In genomic region chr9:34653610-34654072, GRCh38 we compare ENCODE assay signal across 13 cellular contexts. TPM values are rescaled to one million over a fixed set of nuclear protein-coding genes. Genes with fewer than 3 reads are reported as not detected.
A peak's percentile ranks its signal among the peaks of the same experiment; 100 is the strongest.
DNase-seq lines count a peak whose midpoint lies in the region; ATAC-seq and TF ChIP-seq lines count a peak whose summit lies in the region.
"Had no signal": no experiment of that assay in that cellular context is flagged by ENCODE, and none has a peak within 500 bp of the region (broad histone marks: within the 10 kb centered on the region; RNA-seq: fewer than 3 reads in every experiment).

No MANE protein-coding gene starts in this region.

- H3K4me2 ChIP-seq in SK-N-SH: peak overlapping the region; percentile 76

- no peaks in the 10 kb centered on the region for H3K9me3 ChIP-seq in SK-N-SH
- no peaks in the 10 kb centered on the region for H3K9me3 ChIP-seq in sigmoid colon

- TF ChIP-seq CTCF in C4-2B (conservative IDR thresholded peaks at IDR 0.05): no peak
- no peak for TF ChIP-seq CTCF in SK-N-SH (IDR thresholded peaks at IDR 0.05)
- no peak for TF ChIP-seq CTCF in sigmoid colon (IDR thresholded peaks at IDR 0.05)

- H3K9ac ChIP-seq in SK-N-SH: peak overlapping the region; percentile 32; the same call in 1 of the 2 replicates

- POLR2A ChIA-PET in SK-N-SH (lab: Yijun Ruan, JAX): interaction anchor here (1.6 to 1.7 kb wide), 2 partner anchors 11 to 15 kb away, joined by 6 to 7 read pairs; no protein-coding TSS in a partner anchor

- CTCF ChIA-PET in SK-N-SH (lab: Yijun Ruan, JAX): interaction anchor here (0.9 to 14.1 kb wide), 4 partner anchors 11 to 50 kb away, joined by 3 to 152 read pairs (median 12); partner anchors contain the start of gene SIGMAR1

- no peaks in the 10 kb centered on the region for H4K20me1 ChIP-seq in SK-N-SH (ENCODE audit: insufficient read depth)

- no peaks in the 10 kb centered on the region for H3K9me2 ChIP-seq in SK-N-SH

- TF ChIP-seq EP300 in SK-N-SH (IDR thresholded peaks at IDR 0.05; ENCODE audit: borderline replicate concordance in 1 of 2, low read depth in 1 of 2, low read length in 1 of 2) (no peak), sigmoid colon (IDR thresholded peaks at IDR 0.05) (no peak)

- H3K4me3 ChIP-seq in SK-N-SH (ENCODE audit: low read depth in 2 of 2, low read length in 1 of 2): no peak overlapping the region
- peak overlapping the region in 3 of 4 donors; percentile 48 to 56 (median 52) for H3K4me3 ChIP-seq in sigmoid colon

- peak overlapping the region; percentile 71; the same call in 1 of the 2 replicates for H2AFZ ChIP-seq in SK-N-SH (ENCODE audit: low read depth)

- peak; percentile 64 for DNase-seq in SK-N-SH
- no peak for DNase-seq in left cardiac atrium
- peak; percentile 75 for DNase-seq in sigmoid colon
- DNase-seq in NCI-H1105 treated with DMSO at 0.1 percent for 48 hours (lab: John Stamatoyannopoulos, UW): no peak
- no peak for DNase-seq in activated CD4-positive, alpha-beta T cell treated with anti-CD3 and anti-CD28 coated beads, Interleukin-2, amount 50 U/mL, for 1 hour
- DNase-seq in central memory CD4-positive, alpha-beta T cell: no peak
- DNase-seq: cerebellar nuclear complex; immature natural killer cell; stimulated activated CD4-positive, alpha-beta T cell treated with anti-CD3 and anti-CD28 coated beads, Interleukin-12 subunit alpha, Interleukin-12 subunit beta, amount 100 ng/mL, for 4 hours; stimulated activated naive CD8-positive, alpha-beta T cell treated with anti-CD3 and anti-CD28 coated beads, Interleukin-15, amount 100 ng/mL, for 72 hours had no signal

- no peaks in the 10 kb centered on the region for H3K27me3 ChIP-seq in SK-N-SH (ENCODE audit: insufficient read depth)
- H3K27me3 ChIP-seq in sigmoid colon: no peaks in the 10 kb centered on the region

- H3K36me3 ChIP-seq in SK-N-SH (replicated peaks in 1 of 2; ENCODE audit: control insufficient read depth in 1 of 2, insufficient read depth in 2 of 2, low read length in 1 of 2) (peaks cover 11 to 13% of the 10 kb centered on the region in 2 experiments), sigmoid colon (peaks cover 5 to 38% (median 15%) of the 10 kb centered on the region in 4 donors)

- WGBS in SK-N-SH (ENCODE audit: low lambda C conversion rate): 35% methylated on average over 4 of the region's 4 CpGs
- 50 to 55% methylated on average over 4 of the region's 4 CpGs for WGBS in sigmoid colon, 2 donors

- H3K79me2 ChIP-seq in SK-N-SH (ENCODE audit: insufficient read depth): no peaks in the 10 kb centered on the region

- H3K27ac ChIP-seq in C4-2B: peak overlapping the region; percentile 71
- peak overlapping the region; percentile 67 to 96 for H3K27ac ChIP-seq in SK-N-SH (ENCODE audit: low read depth in 2 of 2, low read length in 1 of 2)
- peak overlapping the region; percentile 83 to 91 (median 88) for H3K27ac ChIP-seq in sigmoid colon

- intact Hi-C loops in left cardiac atrium (cut with DNase I): no loop called here
- intact Hi-C loops in sigmoid colon (cut with DNase I): loop anchor here (5.0 kb wide), 1 partner anchor 339 kb away; no protein-coding TSS in a partner anchor

- peak; percentile 7 to 24 for ATAC-seq in left cardiac atrium
- no peak for ATAC-seq in HG03571 (IDR thresholded peaks at IDR 0.05; ENCODE audit: unreplicated experiment)
- ATAC-seq: stimulated activated naive CD8-positive, alpha-beta T cell treated with anti-CD3 and anti-CD28 coated beads, Interleukin-15, amount 100 ng/mL, for 72 hours had no signal

- H3F3A ChIP-seq in SK-N-SH (replicated peaks; ENCODE audit: insufficient read depth): peaks cover 3% of the 10 kb centered on the region

- H3K4me1 ChIP-seq in SK-N-SH (ENCODE audit: control insufficient read depth in 1 of 2, insufficient read depth in 2 of 2, low read depth in 1 of 2, low read length in 1 of 2): peaks cover 20 to 71% of the 10 kb centered on the region in 2 experiments
- H3K4me1 ChIP-seq in sigmoid colon: peaks cover 0 to 64% (median 53%) of the 10 kb centered on the region in 4 donors

- no peak for TF ChIP-seq POLR2A in sigmoid colon (IDR thresholded peaks at IDR 0.05)

- TF ChIP-seq RAD21 in SK-N-SH (IDR thresholded peaks at IDR 0.05; ENCODE audit: low read length): no peak

TF ChIP-seq in SK-N-SH, 30 proteins besides CTCF, POLR2A, EP300 and RAD21:
- TF ChIP-seq CHD2 (IDR thresholded peaks at IDR 0.05; ENCODE audit: low read length, partially characterized antibody): no peak
- TF ChIP-seq GATA2 (CRISPR knock-in tag; IDR thresholded peaks at IDR 0.05): no peak
- 0 out of 2 replicates have a peak, but pooled peaks have one; percentile 34 for TF ChIP-seq RCOR1 (IDR thresholded peaks at IDR 0.05; ENCODE audit: low read length)
- 0 out of 2 replicates have a peak, but pooled peaks have one; percentile 8 for TF ChIP-seq TAF1 (IDR thresholded peaks at IDR 0.05; ENCODE audit: borderline replicate concordance, low read depth, low read length)
- TF ChIP-seq RFX5 (IDR thresholded peaks at IDR 0.05; ENCODE audit: low read length): no peak

RNA-seq across cellular contexts. Expression of gene IL11RA, which starts 1.7 kb away (rescaled TPM):
- polyA plus RNA-seq in SK-N-SH (2012; rRNA removed): 16.5 and 20.8 TPM in 2 replicates
- 4.0 and 5.5 TPM in 2 replicates for polyA plus RNA-seq in SK-N-SH (2012; cell fraction: cytosol; rRNA removed)
- 175 and 189 TPM in 2 replicates for polyA plus RNA-seq in SK-N-SH (2012; cell fraction: nucleus; rRNA removed)
- total RNA-seq in left cardiac atrium: 10 to 100 TPM; 38.3 to 51.0 TPM
- 100 to 1,000 TPM in 1 of 4 donors, 10 to 100 TPM in 3; 67.3 to 110 (median 90.7) TPM for total RNA-seq in sigmoid colon
- 10 to 100 TPM in 1 of 3 donors, 1 to 10 TPM in 2; 1.4 to 14.8 (median 7.2) TPM for polyA plus RNA-seq in sigmoid colon

RNA-seq across cellular contexts. Expression of gene GALT, which starts 7.2 kb away (rescaled TPM):
- 45.9 and 49.1 TPM in 2 replicates for polyA plus RNA-seq in SK-N-SH (2012; rRNA removed)
- polyA plus RNA-seq in SK-N-SH (2012; cell fraction: cytosol; rRNA removed): 9.8 and 13.0 TPM in 2 replicates
- 303 and 342 TPM in 2 replicates for polyA plus RNA-seq in SK-N-SH (2012; cell fraction: nucleus; rRNA removed)
- 10 to 100 TPM; 36.9 to 37.9 TPM for total RNA-seq in left cardiac atrium
- total RNA-seq in sigmoid colon: 10 to 100 TPM; 28.8 to 51.0 (median 33.1) TPM
- polyA plus RNA-seq in sigmoid colon: 10 to 100 TPM; 15.6 to 44.8 (median 21.7) TPM

RNA-seq across cellular contexts. Expression of gene CCL27, which starts 8.8 kb away (rescaled TPM):
- polyA plus RNA-seq in SK-N-SH (2012; rRNA removed) (0.10 TPM in 1 of 2 replicates, not detected in the other), sigmoid colon (under 1 TPM in 1 of 3 donors, not detected in 2; 0.63 TPM)
- 0.09 and 0.16 TPM in 2 replicates for polyA plus RNA-seq in SK-N-SH (2012; cell fraction: cytosol; rRNA removed)
- polyA plus RNA-seq in SK-N-SH (2012; cell fraction: nucleus; rRNA removed): 0.42 and 0.63 TPM in 2 replicates
- total RNA-seq in left cardiac atrium (not detected), sigmoid colon (not detected)
- total RNA-seq: RPMI7951 had no signal
- polyA plus RNA-seq: immature natural killer cell had no signal

RNA-seq across cellular contexts. Expression of gene SIGMAR1, which starts 16.1 kb away (rescaled TPM):
- polyA plus RNA-seq in SK-N-SH (2012; rRNA removed): 73.7 and 79.0 TPM in 2 replicates
- 50.9 and 78.9 TPM in 2 replicates for polyA plus RNA-seq in SK-N-SH (2012; cell fraction: cytosol; rRNA removed)
- 37.3 and 41.3 TPM in 2 replicates for polyA plus RNA-seq in SK-N-SH (2012; cell fraction: nucleus; rRNA removed)
- total RNA-seq in left cardiac atrium: 10 to 100 TPM; 31.8 to 33.3 TPM
- total RNA-seq in sigmoid colon: 10 to 100 TPM; 69.0 to 82.6 (median 72.6) TPM
- 10 to 100 TPM; 12.0 to 71.5 (median 13.2) TPM for polyA plus RNA-seq in sigmoid colon

RNA-seq across cellular contexts. Expression of gene ARID3C, which starts 24.8 kb away (rescaled TPM):
- polyA plus RNA-seq in SK-N-SH (2012; rRNA removed): 0.08 and 0.11 TPM in 2 replicates
- polyA plus RNA-seq in SK-N-SH (2012; cell fraction: cytosol; rRNA removed): 0.09 and 0.13 TPM in 2 replicates
- 0.29 and 0.38 TPM in 2 replicates for polyA plus RNA-seq in SK-N-SH (2012; cell fraction: nucleus; rRNA removed)
- not detected for total RNA-seq in left cardiac atrium
- not detected for total RNA-seq in sigmoid colon
- under 1 TPM in 1 of 3 donors, not detected in 2; 0.06 TPM for polyA plus RNA-seq in sigmoid colon
- total RNA-seq: RPMI7951 had no signal
- polyA plus RNA-seq: immature natural killer cell had no signal

Comparison
In these comparisons a context has a peak if more than half of its experiments do, and no peak if none do; other contexts are left out.
1. DNase-seq: peak in SK-N-SH (single experiment) and sigmoid colon (single experiment); none in left cardiac atrium (single experiment), NCI-H1105 treated with DMSO at 0.1 percent for 48 hours (single experiment), activated CD4-positive, alpha-beta T cell treated with anti-CD3 and anti-CD28 coated beads, Interleukin-2, amount 50 U/mL, for 1 hour (single experiment) and central memory CD4-positive, alpha-beta T cell (single experiment).
2. H3K4me3 ChIP-seq: peak in sigmoid colon (3 of 4); none in SK-N-SH (0 of 2).
3. Peak in every context shown above with its lines, with median percentiles within 50 percentile points of each other: H3K27ac ChIP-seq.